Comparison of ENCODE assay signal across 6 cellular contexts in genomic region chr13:34985199-34985598, GRCh38. TPM values are rescaled to one million over a fixed set of nuclear protein-coding genes. Genes with fewer than 3 reads are reported as not detected.
DNase-seq lines count a peak whose midpoint lies in the region; ATAC-seq, FAIRE-seq and TF ChIP-seq lines count a peak whose summit lies in the region.
"Not testable (repeated sequence)": the region's sequence is repeated elsewhere in the genome, so short reads cannot be mapped to it uniquely, and the experiment has no call there.

No MANE protein-coding gene starts in this region.

- not testable (repeated sequence) for H3K4me1 ChIP-seq in A549; IMR-90 (ENCODE audit: control insufficient read depth, insufficient read depth, low read length); K562 (replicated peaks in 1 of 2; ENCODE audit: control insufficient read depth in 2 of 2, insufficient read depth in 2 of 2, low read length in 2 of 2); HepG2 (ENCODE audit: insufficient read depth, low read length)

- not testable (repeated sequence) for TF ChIP-seq RAD21 in A549 (conservative IDR thresholded peaks at IDR 0.05 in 1 of 2, IDR thresholded peaks at IDR 0.05 in 1 of 2); IMR-90 (IDR thresholded peaks at IDR 0.05; ENCODE audit: low read length); K562 (CRISPR knock-in tag; conservative IDR thresholded peaks at IDR 0.05 in 1 of 2, IDR thresholded peaks at IDR 0.05 in 1 of 2); HepG2 (CRISPR knock-in tag; IDR thresholded peaks at IDR 0.05)

- not testable (repeated sequence) for H3K4me3 ChIP-seq in A549; IMR-90 (ENCODE audit: insufficient read depth, low read depth, low read length); K562; HepG2 (replicated peaks in 1 of 3; ENCODE audit: insufficient read depth in 1 of 3, low read depth in 2 of 3, low read length in 3 of 3)

- not testable (repeated sequence) for TF ChIP-seq EP300 in A549 (IDR thresholded peaks at IDR 0.05); K562 (IDR thresholded peaks at IDR 0.05; ENCODE audit: low read length); HepG2 (IDR thresholded peaks at IDR 0.05; ENCODE audit: low read depth in 2 of 2, low read length in 2 of 2); HepG2 (CRISPR knock-in tag; IDR thresholded peaks at IDR 0.05; ENCODE audit: borderline replicate concordance)

- intact Hi-C loops in IMR-90 (cut with micrococcal nuclease); K562 (cut with micrococcal nuclease); HepG2 (cut with micrococcal nuclease; ENCODE audit: unreplicated experiment): not testable (repeated sequence)

- not testable (repeated sequence) for H3K4ac ChIP-seq in IMR-90 (ENCODE audit: low read depth, low read length)

- H2AK5ac ChIP-seq in IMR-90 (ENCODE audit: low read depth, low read length) = not testable (repeated sequence)

- H3K9me3 ChIP-seq in A549 = peaks cover 12% of the 10 kb centered on the region
- not testable (repeated sequence) for H3K9me3 ChIP-seq in IMR-90 (ENCODE audit: control insufficient read depth, insufficient read depth, low read length); K562 (replicated peaks; ENCODE audit: control insufficient read depth, insufficient read depth, low read depth, low read length)
- peaks cover 13% of the 10 kb centered on the region for H3K9me3 ChIP-seq in HepG2 (ENCODE audit: low read length)

- H3K4me2 ChIP-seq in A549; IMR-90 (ENCODE audit: low read depth, low read length); K562 (ENCODE audit: insufficient read depth, low read length); HepG2 (ENCODE audit: low read depth, low read length): not testable (repeated sequence)

- not testable (repeated sequence) for H3K56ac ChIP-seq in IMR-90 (ENCODE audit: extremely low read depth, insufficient read depth, low read length)

- not testable (repeated sequence) for H3K9me1 ChIP-seq in IMR-90 (ENCODE audit: insufficient read depth, low read length); K562 (ENCODE audit: control insufficient read depth, insufficient read depth, low read length)

- H4K8ac ChIP-seq in IMR-90 (ENCODE audit: low read depth in 2 of 2, low read length in 2 of 2) = not testable (repeated sequence)

- DNase-seq in A549 (ENCODE audit: low read depth in 1 of 2, low spot score in 1 of 2); IMR-90; K562 (ENCODE audit: extremely low read depth in 1 of 4, low spot score in 3 of 4); HepG2 (ENCODE audit: low spot score): not testable (repeated sequence)
- DNase-seq in NCI-H526 (lab: John Stamatoyannopoulos, UW) = peak; percentile 42 to 44
- DNase-seq in NCI-H526 treated with DMSO at 0.1 percent for 48 hours (lab: John Stamatoyannopoulos, UW) = peak; percentile 16

- dilution Hi-C loops in IMR-90 (cut with HindIII; ENCODE audit: low sequenced_read_pairs, unreplicated experiment) = not testable (repeated sequence)

- not testable (repeated sequence) for H3K79me1 ChIP-seq in IMR-90 (ENCODE audit: low read depth in 1 of 2, low read length in 2 of 2)

- not testable (repeated sequence) for H2BK5ac ChIP-seq in IMR-90 (ENCODE audit: low read depth, low read length, poor library complexity, severe bottlenecking)

- FAIRE-seq in A549 (lab: Jason Lieb, UNC); K562 (lab: Jason Lieb, UNC); HepG2 (lab: Jason Lieb, UNC): not testable (repeated sequence)

- not testable (repeated sequence) for H2AK9ac ChIP-seq in IMR-90 (replicated peaks; ENCODE audit: low read depth, low read length, poor library complexity)

- not testable (repeated sequence) for H2BK120ac ChIP-seq in IMR-90 (ENCODE audit: low read depth, low read length)

- not testable (repeated sequence) for H3K9ac ChIP-seq in IMR-90 (ENCODE audit: low read depth, low read length); K562 (ENCODE audit: insufficient read depth in 1 of 2, low read depth in 2 of 2, low read length in 2 of 2); HepG2 (ENCODE audit: insufficient read depth, low read depth, low read length)

- H4K91ac ChIP-seq in IMR-90 (ENCODE audit: insufficient read depth, low read depth, low read length) = not testable (repeated sequence)

- H2AFZ ChIP-seq in IMR-90 (replicated peaks; ENCODE audit: low read length, poor library complexity); K562 (ENCODE audit: low read depth, low read length); HepG2 (ENCODE audit: low read length): not testable (repeated sequence)

- not testable (repeated sequence) for TF ChIP-seq POLR2A in A549 (IDR thresholded peaks at IDR 0.05; ENCODE audit: low read length); IMR-90 (IDR thresholded peaks at IDR 0.05; ENCODE audit: low read depth, low read length); K562 (conservative IDR thresholded peaks at IDR 0.05); HepG2 (IDR thresholded peaks at IDR 0.05; ENCODE audit: insufficient read depth in 1 of 2, low read depth in 2 of 2, low read length in 2 of 2)

- not testable (repeated sequence) for H3K27ac ChIP-seq in A549; IMR-90 (ENCODE audit: insufficient read depth, low read length); K562 (ENCODE audit: extremely low read depth, low read depth, low read length); HepG2 (ENCODE audit: extremely low read length, insufficient read depth, low read length)

- H2BK20ac ChIP-seq in IMR-90 (ENCODE audit: low read depth, low read length) = not testable (repeated sequence)

- in situ Hi-C loops in IMR-90 (cut with MboI; ENCODE audit: low sequenced_read_pairs); K562 (cut with MboI); HepG2 (cut with HindIII; ENCODE audit: extremely low pct_ligation_motif_present, low pct_unique_long_range_greater_than_20kb): not testable (repeated sequence)

- CTCF ChIA-PET in A549 (lab: Yijun Ruan, JAX); IMR-90 (lab: Yijun Ruan, JAX); K562 (lab: Yijun Ruan, JAX; ENCODE audit: low intra/inter-chr PET ratio); HepG2 (lab: Yijun Ruan, JAX; ENCODE audit: low intra/inter-chr PET ratio, low total read pairs): not testable (repeated sequence)

- not testable (repeated sequence) for TF ChIP-seq CTCF in A549 (IDR thresholded peaks at IDR 0.05); IMR-90 (conservative IDR thresholded peaks at IDR 0.05; ENCODE audit: low read depth, low read length); K562 (IDR thresholded peaks at IDR 0.05 in 2 of 3, conservative IDR thresholded peaks at IDR 0.05 in 1 of 3; ENCODE audit: insufficient read depth in 2 of 3, low read depth in 1 of 3, low read length in 3 of 3); HepG2 (CRISPR knock-in tag; IDR thresholded peaks at IDR 0.05)

- H3K23ac ChIP-seq in IMR-90 (ENCODE audit: low read depth, low read length) = not testable (repeated sequence)

- not testable (repeated sequence) for H3K27me3 ChIP-seq in IMR-90 (ENCODE audit: control insufficient read depth, insufficient read depth, low read length); K562 (ENCODE audit: control insufficient read depth in 2 of 2, insufficient read depth in 2 of 2, low read length in 2 of 2); HepG2 (ENCODE audit: control insufficient read depth in 1 of 2, insufficient read depth in 2 of 2, low read length in 2 of 2)

- not testable (repeated sequence) for H4K5ac ChIP-seq in IMR-90 (ENCODE audit: low read depth, low read length)

- H3K14ac ChIP-seq in IMR-90 (replicated peaks; ENCODE audit: low read depth, low read length) = not testable (repeated sequence)

- BruUV-seq in IMR-90 (replicated peaks; lab: Mats Ljungman, UMichigan); K562 (replicated peaks; lab: Mats Ljungman, UMichigan); HepG2 (replicated peaks; lab: Mats Ljungman, UMichigan): not testable (repeated sequence)

- not testable (repeated sequence) for ATAC-seq in A549; IMR-90 (ENCODE audit: low read depth); K562; HepG2

- WGBS in A549 (ENCODE audit: missing lambda C conversion rate) = 77% methylated on average over 5 of the region's 5 CpGs
- WGBS in IMR-90 (ENCODE audit: extremely low coverage in 2 of 2, insufficient read length in 1 of 2), 2 experiments = no CpG with 5 or more reads among the region's 5 CpGs
- WGBS in K562 (ENCODE audit: insufficient coverage, low coverage, missing lambda C conversion rate) = 0% methylated on average over 5 of the region's 5 CpGs
- 6% methylated on average over 5 of the region's 5 CpGs for WGBS in HepG2 (ENCODE audit: low lambda C conversion rate)

- not testable (repeated sequence) for H4K20me1 ChIP-seq in IMR-90 (ENCODE audit: insufficient read depth, low read length); K562 (replicated peaks; ENCODE audit: control insufficient read depth, insufficient read depth, low read length); HepG2 (ENCODE audit: insufficient read depth, low read length)

- not testable (repeated sequence) for H3K79me2 ChIP-seq in K562 (ENCODE audit: control insufficient read depth, insufficient read depth, low read length); HepG2 (ENCODE audit: insufficient read depth, low read length)

- H2BK15ac ChIP-seq in IMR-90 (ENCODE audit: low read depth, low read length) = not testable (repeated sequence)

- H3K18ac ChIP-seq in IMR-90 (ENCODE audit: low read depth, low read length) = not testable (repeated sequence)

- H3K36me3 ChIP-seq in IMR-90 (ENCODE audit: control insufficient read depth, insufficient read depth, low read length); K562 (ENCODE audit: control insufficient read depth, insufficient read depth, low read length); HepG2 (replicated peaks in 1 of 2; ENCODE audit: control insufficient read depth in 1 of 2, insufficient read depth in 2 of 2, low read length in 2 of 2): not testable (repeated sequence)

- POLR2A ChIA-PET in A549 (lab: Yijun Ruan, JAX); IMR-90 (lab: Charles Lee; ENCODE audit: unreplicated experiment); K562 (lab: Yijun Ruan, JAX); HepG2 (lab: Yijun Ruan, JAX): not testable (repeated sequence)

RNA-seq across cellular contexts. Expression of gene NBEA, which starts 43.1 kb away (rescaled TPM):
- polyA plus RNA-seq in A549 (2011; rRNA removed) (11.8 and 12.3 TPM in 2 replicates), A549 (2017; fragmentation: RNase III; extraction: RNeasy Plus Mini Kit Qiagen cat#74134 plus additional on column Dnase treatment) (3.5 to 4.2 TPM (median 4.1 TPM) in 3 replicates), IMR-90 (2012; rRNA removed) (0.49 and 0.82 TPM in 2 replicates), K562 (2011; rRNA removed) (0.01 and 0.03 TPM in 2 replicates), K562 (2014; fragmentation: Illumina TruSeq; extraction: Trizol) (0.03 TPM in 2 replicates), K562 (2014; fragmentation: Nextera tagmentation; extraction: Ambion mirVana) (not detected), K562 (2014; rRNA removed) (0.94 TPM in 1 of 2 replicates, not detected in the other), HepG2 (2011; rRNA removed) (2.8 and 3.4 TPM in 2 replicates)
- 1.6 and 1.9 TPM in 2 replicates for polyA plus RNA-seq in A549 (2012; cell fraction: cytosol; rRNA removed)
- 2.6 and 4.4 TPM in 2 replicates for polyA plus RNA-seq in A549 (2012; cell fraction: nucleus; rRNA removed)
- polyA minus RNA-seq in A549 (2011; rRNA and poly(A)+ RNA removed) = 23.6 and 30.8 TPM in 2 replicates
- total RNA-seq in IMR-90 (2012; rRNA removed) (2.2 TPM in 2 replicates), K562 (2014; rRNA removed) (0.04 and 0.05 TPM in 2 replicates), K562 (2014; rRNA removed; fragmentation: Illumina TruSeq; extraction: Trizol) (0.03 and 0.04 TPM in 2 replicates), K562 (2015; rRNA removed; fragmentation: Illumina TruSeq; extraction: Trizol) (0.18 and 0.23 TPM in 2 replicates), K562 (2021) (0.07 and 0.16 TPM in 2 replicates), HepG2 (2016; rRNA removed; fragmentation: Illumina TruSeq; extraction: Trizol) (2.7 and 5.0 TPM in 2 replicates)
- 0.24 and 0.32 TPM in 2 replicates for polyA plus RNA-seq in IMR-90 (2012; cell fraction: cytosol; rRNA removed)
- polyA plus RNA-seq in IMR-90 (2012; cell fraction: nucleus; rRNA removed; ENCODE audit: low replicate concordance) = 0.39 and 2.1 TPM in 2 replicates
- total RNA-seq in K562 (2011; cell fraction: chromatin; rRNA removed; ENCODE audit: low replicate concordance) = 0.07 and 0.63 TPM in 2 replicates
- total RNA-seq in K562 (2011; cell fraction: nucleolus; rRNA removed) = under 0.01 TPM in 1 of 2 replicates, not detected in the other
- 0.07 TPM in 1 of 2 replicates, not detected in the other for total RNA-seq in K562 (2011; cell fraction: nucleoplasm; rRNA removed)
- polyA plus RNA-seq in K562 (2011; cell fraction: cytosol; rRNA removed) = 0.01 TPM in 1 of 2 replicates, not detected in the other
- polyA plus RNA-seq in K562 (2011; cell fraction: nucleus; rRNA removed) = 0.03 and 0.04 TPM in 2 replicates
- 0.04 and 0.36 TPM in 2 replicates for polyA plus RNA-seq in K562 (2012)
- polyA minus RNA-seq in K562 (2011; rRNA and poly(A)+ RNA removed) = 0.12 and 0.25 TPM in 2 replicates
- not detected in 2 replicates for polyA minus RNA-seq in K562 (2011; cell fraction: cytosol; rRNA and poly(A)+ RNA removed)
- 0.44 and 0.81 TPM in 2 replicates for polyA minus RNA-seq in K562 (2011; cell fraction: nucleus; rRNA and poly(A)+ RNA removed)
- 2.2 and 2.3 TPM in 2 replicates for total RNA-seq in HepG2 (2016; cell fraction: cytosol; rRNA removed; fragmentation: Illumina TruSeq; extraction: Trizol; ENCODE audit: low read depth)
- total RNA-seq in HepG2 (2016; cell fraction: insoluble cytoplasmic fraction; rRNA removed; fragmentation: Illumina TruSeq; extraction: Trizol) = 2.2 and 4.4 TPM in 2 replicates
- 1.5 and 2.2 TPM in 2 replicates for total RNA-seq in HepG2 (2016; cell fraction: membrane; rRNA removed; fragmentation: Illumina TruSeq; extraction: Trizol)
- 8.8 and 9.3 TPM in 2 replicates for total RNA-seq in HepG2 (2016; cell fraction: nucleus; rRNA removed; fragmentation: Illumina TruSeq; extraction: Trizol)
- 1.6 and 3.1 TPM in 2 replicates for polyA plus RNA-seq in HepG2 (2011; cell fraction: cytosol; rRNA removed)
- polyA plus RNA-seq in HepG2 (2011; cell fraction: nucleus; rRNA removed) = 2.2 and 3.1 TPM in 2 replicates
- polyA plus RNA-seq in HepG2 (2012) = 3.3 and 3.4 TPM in 2 replicates
- polyA plus RNA-seq in HepG2 (2016; cell fraction: cytosol; fragmentation: Illumina TruSeq; extraction: Trizol; ENCODE audit: low read depth) = 0.15 and 0.17 TPM in 2 replicates
- polyA plus RNA-seq in HepG2 (2016; cell fraction: insoluble cytoplasmic fraction; fragmentation: Illumina TruSeq; extraction: Trizol; ENCODE audit: low read depth) = 2.6 and 3.2 TPM in 2 replicates
- polyA plus RNA-seq in HepG2 (2016; cell fraction: membrane; fragmentation: Illumina TruSeq; extraction: Trizol; ENCODE audit: low read depth) = 0.34 and 0.36 TPM in 2 replicates
- 2.7 TPM in 2 replicates for polyA plus RNA-seq in HepG2 (2016; cell fraction: nucleus; fragmentation: Illumina TruSeq; extraction: Trizol; ENCODE audit: insufficient read depth, low read depth)
- 4.6 and 7.0 TPM in 2 replicates for polyA minus RNA-seq in HepG2 (2011; rRNA and poly(A)+ RNA removed; ENCODE audit: low replicate concordance)
- 4.1 and 6.9 TPM in 2 replicates for polyA minus RNA-seq in HepG2 (2011; cell fraction: cytosol; rRNA and poly(A)+ RNA removed)
- polyA minus RNA-seq in HepG2 (2011; cell fraction: nucleus; rRNA and poly(A)+ RNA removed) = 36.1 and 48.0 TPM in 2 replicates
